ENCODE assay signal across 8 cellular contexts in genomic region chr19:4066176-4066606, GRCh38. TPM values are rescaled to one million over a fixed set of nuclear protein-coding genes. Genes with fewer than 3 reads are reported as not detected.
A peak's percentile ranks its signal among the peaks of the same experiment; 100 is the strongest.
DNase-seq lines count a peak whose midpoint lies in the region; ATAC-seq and TF ChIP-seq lines count a peak whose summit lies in the region.

No MANE protein-coding gene starts in this region.

- H3K36me3 ChIP-seq in Peyer's patch (peaks cover 0 to 4% (median 0%) of the 10 kb centered on the region in 3 donors), transverse colon (no peaks in the 10 kb centered on the region)

- intact Hi-C loops in transverse colon (cut with DNase I; ENCODE audit: low total_unique reads): loop anchor here (5.0 kb wide), 1 partner anchor 79 kb away; the partner anchor contains the start of gene EEF2

- TF ChIP-seq CTCF in AG04449 (IDR thresholded peaks at IDR 0.05; ENCODE audit: insufficient read depth, low read length, missing control alignments) (no peak), Peyer's patch (IDR thresholded peaks at IDR 0.05) (no peak), transverse colon (IDR thresholded peaks at IDR 0.05) (no peak), GM13977 (IDR thresholded peaks at IDR 0.05; ENCODE audit: extremely low read depth, insufficient read depth, missing control alignments) (no peak)

- POLR2A ChIA-PET in AG04449 (lab: Yijun Ruan, JAX): interaction anchor here (0.6 kb wide), 1 partner anchor 79 kb away, joined by 3 read pairs; no protein-coding TSS in a partner anchor

- DNase-seq in AG04449 (ENCODE audit: low read depth, low spot score) (no peak), Peyer's patch (peak; percentile 71 to 81 (median 74)), caudate nucleus (lab: John Stamatoyannopoulos, UW) (peak in 24 of 61 donors; percentile 49 to 88 (median 77)), midbrain (lab: John Stamatoyannopoulos, UW) (peak; percentile 72), transverse colon (peak; percentile 52), GM13977 (ENCODE audit: low spot score) (no peak), NK-92 (lab: John Stamatoyannopoulos, UW; ENCODE audit: unreplicated experiment) (no peak)

- 1% methylated on average over 29 of the region's 31 CpGs; no CpG with 5 or more reads in 1 of the 2 donors for WGBS in transverse colon (ENCODE audit: low coverage in 1 of 2), 2 donors

- CTCF ChIA-PET in AG04449 (lab: Yijun Ruan, JAX): interaction anchor here (1.2 kb wide), 1 partner anchor 13 kb away, joined by 3 read pairs; no protein-coding TSS in a partner anchor

- TF ChIP-seq EP300 in transverse colon (IDR thresholded peaks at IDR 0.05; ENCODE audit: low read depth): no peak

- no peak for TF ChIP-seq POLR2A in Peyer's patch (IDR thresholded peaks at IDR 0.05)
- no peak for TF ChIP-seq POLR2A in transverse colon (IDR thresholded peaks at IDR 0.05)

- H3K27ac ChIP-seq in Peyer's patch (peak overlapping the region; percentile 99 to 100 (median 100)), caudate nucleus (ENCODE audit: low read depth, low read length) (peak overlapping the region; percentile 93), transverse colon (peak overlapping the region; percentile 98 to 100 (median 100))

- H3K27me3 ChIP-seq in Peyer's patch: no peaks in the 10 kb centered on the region
- H3K27me3 ChIP-seq in transverse colon: no peaks in the 10 kb centered on the region

- no peak for ATAC-seq in GM21526 (IDR thresholded peaks at IDR 0.05; ENCODE audit: low FRiP score, unreplicated experiment)

- H3K4me1 ChIP-seq in Peyer's patch: peaks cover 0 to 46% (median 27%) of the 10 kb centered on the region in 4 donors
- peaks cover 29 to 48% (median 41%) of the 10 kb centered on the region in 4 donors for H3K4me1 ChIP-seq in transverse colon

- in situ Hi-C loops in transverse colon (cut with MboI; ENCODE audit: low pct_ligation_motif_present in 1 of 4, low pct_unique_long_range_greater_than_20kb in 1 of 4, low sequenced_read_pairs in 3 of 4): no loop called here
- in situ Hi-C loops in GM13977 (cut with MboI; ENCODE audit: low pct_unique_long_range_greater_than_20kb, low sequenced_read_pairs, unreplicated experiment): no loop called here

- H3K4me3 ChIP-seq in AG04449 (ENCODE audit: low read depth, low read length) (peak overlapping the region; percentile 72), Peyer's patch (peak overlapping the region; percentile 99 to 100 (median 100)), transverse colon (peak overlapping the region; percentile 98 to 100 (median 100))

- H3K9me3 ChIP-seq in Peyer's patch (no peaks in the 10 kb centered on the region), transverse colon (no peaks in the 10 kb centered on the region)

RNA-seq across cellular contexts. Expression of gene ZBTB7A, which starts 0.5 kb away (rescaled TPM):
- total RNA-seq in Peyer's patch: 100 to 1,000 TPM in 2 of 4 donors, 10 to 100 TPM in 2; 74.3 to 149 (median 96.1) TPM
- total RNA-seq in transverse colon: 100 to 1,000 TPM; 101 to 224 (median 141) TPM

RNA-seq across cellular contexts. Expression of gene MAP2K2, which starts 57.7 kb away (rescaled TPM):
- total RNA-seq in Peyer's patch (100 to 1,000 TPM; 168 to 283 (median 220) TPM), transverse colon (100 to 1,000 TPM; 136 to 199 (median 195) TPM)

RNA-seq across cellular contexts. Expression of gene PIAS4, which starts 58.7 kb away (rescaled TPM):
- total RNA-seq in Peyer's patch (10 to 100 TPM; 15.9 to 47.9 (median 24.2) TPM), transverse colon (100 to 1,000 TPM in 1 of 4 donors, 10 to 100 TPM in 3; 15.5 to 110 (median 23.0) TPM)

Comparison
In these comparisons a context has a peak if more than half of its experiments do, and no peak if none do; other contexts are left out.
1. DNase-seq: peak in Peyer's patch (3 of 3), midbrain (single experiment) and transverse colon (single experiment); none in AG04449 (single experiment), GM13977 (single experiment) and NK-92 (single experiment).
2. Peak in every context shown above with its lines, with median percentiles within 50 percentile points of each other: H3K4me3 ChIP-seq and H3K27ac ChIP-seq.